9 cellular contexts compared by ENCODE assay signal in the genomic region with DNA sequence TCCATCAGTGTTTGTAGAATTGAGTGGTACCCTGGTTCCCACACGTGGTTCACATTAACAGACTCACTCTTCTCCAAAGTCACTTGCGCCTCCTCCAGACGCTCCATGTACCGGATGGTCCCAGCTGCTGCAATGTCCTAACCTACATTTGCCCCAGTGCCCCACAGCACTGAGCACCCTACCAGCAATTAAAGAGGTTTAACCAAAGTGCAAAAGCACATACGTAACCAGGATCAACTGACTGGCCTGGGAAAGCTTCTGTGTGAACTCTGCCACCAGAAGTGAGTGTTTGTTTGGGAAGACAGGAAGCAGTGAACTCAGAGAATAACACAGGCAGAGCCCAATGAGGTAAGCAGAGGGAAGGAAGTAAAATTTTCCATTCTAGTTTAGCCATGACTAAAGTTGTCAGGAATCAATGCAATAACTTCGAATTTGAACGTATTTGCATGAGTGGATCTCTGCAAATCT. TPM values are rescaled to one million over a fixed set of nuclear protein-coding genes. Genes with fewer than 3 reads are reported as not detected.
DNase-seq lines count a peak whose midpoint lies in the region; ATAC-seq and TF ChIP-seq lines count a peak whose summit lies in the region.
"Had no signal": no experiment of that assay in that cellular context is flagged by ENCODE, and none has a peak within 500 bp of the region (broad histone marks: within the 10 kb centered on the region; RNA-seq: fewer than 3 reads in every experiment).

No MANE protein-coding gene starts in this region.

- H3K27ac Mint-ChIP-seq in activated naive CD4-positive, alpha-beta T cell treated with anti-CD3 and anti-CD28 coated beads for 36 hours: peak overlapping the region; percentile 54

- WGBS in tibial nerve, 2 donors: 47 to 51% methylated on average over 7 of the region's 7 CpGs
- 74 to 80% (median 75%) methylated on average over 7 of the region's 7 CpGs for WGBS in ovary, 3 donors

- peaks cover 0 to 46% (median 6%) of the 10 kb centered on the region in 4 donors for H3K4me1 ChIP-seq in tibial nerve
- H3K4me1 ChIP-seq in ovary (ENCODE audit: insufficient read depth): no peaks in the 10 kb centered on the region

- TF ChIP-seq CTCF in brain microvascular endothelial cell (IDR thresholded peaks at IDR 0.05; ENCODE audit: low read depth, low read length, missing control alignments) (peak; percentile 10), tibial nerve (IDR thresholded peaks at IDR 0.05) (no peak), ovary (IDR thresholded peaks at IDR 0.05) (no peak)

- TF ChIP-seq EP300 in tibial nerve (IDR thresholded peaks at IDR 0.05) (peak; percentile 39 to 91), ovary (IDR thresholded peaks at IDR 0.05) (no peak)

- H3K4me3 ChIP-seq in brain microvascular endothelial cell (ENCODE audit: low read depth, low read length): no peak overlapping the region
- no peak overlapping the region for H3K4me3 ChIP-seq in tibial nerve
- H3K4me3 ChIP-seq in ovary: no peak overlapping the region

- in situ Hi-C loops in brain microvascular endothelial cell (cut with HindIII; ENCODE audit: low pct_ligation_motif_present, low sequenced_read_pairs): no loop called here

- TF ChIP-seq POLR2A in tibial nerve (IDR thresholded peaks at IDR 0.05): no peak
- TF ChIP-seq POLR2A in ovary (IDR thresholded peaks at IDR 0.05): no peak

- CTCF ChIA-PET in activated naive CD4-positive, alpha-beta T cell treated with anti-CD3 and anti-CD28 coated beads for 36 hours (lab: Charles Lee): no interaction called here

- ATAC-seq in left lobe of liver (peak; percentile 52), HG02571 (IDR thresholded peaks at IDR 0.05; ENCODE audit: unreplicated experiment) (no peak), GM19395 (IDR thresholded peaks at IDR 0.05; ENCODE audit: unreplicated experiment) (no peak)

- H3K36me3 Mint-ChIP-seq in activated naive CD4-positive, alpha-beta T cell treated with anti-CD3 and anti-CD28 coated beads for 36 hours (ENCODE audit: low read depth): no peaks in the 10 kb centered on the region

- H3K4me3 Mint-ChIP-seq in activated naive CD4-positive, alpha-beta T cell treated with anti-CD3 and anti-CD28 coated beads for 36 hours: no peak overlapping the region

- H3K9me3 ChIP-seq in tibial nerve (no peaks in the 10 kb centered on the region), ovary (no peaks in the 10 kb centered on the region)

- no peaks in the 10 kb centered on the region for H3K27me3 ChIP-seq in brain microvascular endothelial cell (replicated peaks)
- no peaks in the 10 kb centered on the region for H3K27me3 ChIP-seq in tibial nerve
- H3K27me3 ChIP-seq in ovary: no peaks in the 10 kb centered on the region

- intact Hi-C loops in activated naive CD4-positive, alpha-beta T cell treated with anti-CD3 and anti-CD28 coated beads for 36 hours (cut with micrococcal nuclease): loop anchor here (1.0 kb wide), 1 partner anchor 147 kb away; no protein-coding TSS in a partner anchor
- intact Hi-C loops in ovary (cut with DNase I): no loop called here

- peak; percentile 49 for DNase-seq in activated naive CD4-positive, alpha-beta T cell treated with anti-CD3 and anti-CD28 coated beads for 36 hours
- no peak for DNase-seq in activated naive CD4-positive, alpha-beta T cell treated with Interleukin-2 at 50 U/mL for 16 hours
- DNase-seq in brain microvascular endothelial cell (peak; percentile 99), left lobe of liver (ENCODE audit: low spot score) (no peak), tibial nerve (ENCODE audit: low spot score in 2 of 2) (peak; percentile 31 to 67), ovary (no peak)
- DNase-seq: NCI-H187 treated with DMSO at 0.1 percent for 48 hours had no signal

- H3K27ac ChIP-seq in brain microvascular endothelial cell (peak overlapping the region; percentile 97), tibial nerve (peak overlapping the region in 3 of 4 donors; percentile 26 to 81 (median 80)), ovary (no peak overlapping the region)

- peaks cover 11% of the 10 kb centered on the region for H3K4me1 Mint-ChIP-seq in activated naive CD4-positive, alpha-beta T cell treated with anti-CD3 and anti-CD28 coated beads for 36 hours (ENCODE audit: low read depth)

- H3K27me3 Mint-ChIP-seq in activated naive CD4-positive, alpha-beta T cell treated with anti-CD3 and anti-CD28 coated beads for 36 hours (ENCODE audit: low read depth): peaks cover 13% of the 10 kb centered on the region

- no peaks in the 10 kb centered on the region for H3K9me3 Mint-ChIP-seq in activated naive CD4-positive, alpha-beta T cell treated with anti-CD3 and anti-CD28 coated beads for 36 hours

- H3K36me3 ChIP-seq in brain microvascular endothelial cell (replicated peaks): no peaks in the 10 kb centered on the region
- no peaks in the 10 kb centered on the region for H3K36me3 ChIP-seq in tibial nerve
- no peaks in the 10 kb centered on the region for H3K36me3 ChIP-seq in ovary

RNA-seq across cellular contexts. Expression of gene MEDAG, which starts 7.3 kb away (rescaled TPM):
- not detected for total RNA-seq in activated naive CD4-positive, alpha-beta T cell treated with anti-CD3 and anti-CD28 coated beads for 36 hours
- 0.18 TPM for total RNA-seq in left lobe of liver
- total RNA-seq in tibial nerve: 100 to 1,000 TPM in 3 of 4 donors, 10 to 100 TPM in 1; 95.1 to 151 (median 122) TPM
- total RNA-seq in ovary: 10 to 100 TPM in 5 of 7 donors, 1 to 10 TPM in 2; 3.5 to 44.0 (median 17.2) TPM
- 10 to 100 TPM in 1 of 2 donors, 1 to 10 TPM in 1; 6.1 to 37.6 TPM for polyA plus RNA-seq in ovary

RNA-seq across cellular contexts. Expression of gene TEX26, which starts 33.7 kb away (rescaled TPM):
- not detected for total RNA-seq in activated naive CD4-positive, alpha-beta T cell treated with anti-CD3 and anti-CD28 coated beads for 36 hours
- total RNA-seq in left lobe of liver (not detected), tibial nerve (not detected), ovary (not detected)
- under 1 TPM in 1 of 2 donors, not detected in 1; 0.45 TPM for polyA plus RNA-seq in ovary

Comparison
In these comparisons a context has a peak if more than half of its experiments do, and no peak if none do; other contexts are left out.
1. DNase-seq: peak in activated naive CD4-positive, alpha-beta T cell treated with anti-CD3 and anti-CD28 coated beads for 36 hours (single experiment), brain microvascular endothelial cell (single experiment) and tibial nerve (2 of 2); none in activated naive CD4-positive, alpha-beta T cell treated with Interleukin-2 at 50 U/mL for 16 hours (single experiment), left lobe of liver (single experiment) and ovary (0 of 5).
2. H3K27ac ChIP-seq: peak in brain microvascular endothelial cell (single experiment) and tibial nerve (3 of 4); none in ovary (0 of 2).